Comparison of ENCODE assay signal across 23 cellular contexts in genomic region chr4:68575081-68575480, GRCh38. TPM values are rescaled to one million over a fixed set of nuclear protein-coding genes. Genes with fewer than 3 reads are reported as not detected.
"Had no signal": no experiment of that assay in that cellular context is flagged by ENCODE, and none has a peak within 500 bp of the region (broad histone marks: within the 10 kb centered on the region; RNA-seq: fewer than 3 reads in every experiment).

No MANE protein-coding gene starts in this region.

- H3K9me3 Mint-ChIP-seq: neural crest cell; stimulated activated naive CD8-positive, alpha-beta T cell treated with anti-CD3 and anti-CD28 coated beads, Interleukin-15, Interleukin-2, amounts not matched to agents 100 ng/mL and 50 ng/mL, for 24 hours had no signal

- H3K36me3 Mint-ChIP-seq: natural killer cell had no signal

- H3K4me3 ChIP-seq: heart right ventricle, mucosa of descending colon, ovary, right atrium auricular region, tibial artery, upper lobe of right lung, vagina had no signal

- H3K4me3 Mint-ChIP-seq: natural killer cell; neural crest cell; stimulated activated naive CD8-positive, alpha-beta T cell treated with anti-CD3 and anti-CD28 coated beads, Interleukin-15, Interleukin-2, amounts not matched to agents 100 ng/mL and 50 ng/mL, for 24 hours had no signal

- ATAC-seq: esophagus mucosa, heart right ventricle, left lobe of liver, mucosa of descending colon, natural killer cell, upper lobe of right lung had no signal

- H3K27ac Mint-ChIP-seq: natural killer cell; stimulated activated naive CD8-positive, alpha-beta T cell treated with anti-CD3 and anti-CD28 coated beads, Interleukin-15, Interleukin-2, amounts not matched to agents 100 ng/mL and 50 ng/mL, for 24 hours had no signal

- H3K4me1 Mint-ChIP-seq: natural killer cell, neural crest cell had no signal

- DNase-seq: effector memory CD4-positive, alpha-beta T cell; heart right ventricle; islet precursor cell; mammary epithelial cell; mucosa of descending colon; natural killer cell; nucleus accumbens; ovary; small intestine; stimulated activated CD4-positive, alpha-beta T cell treated with anti-CD3 and anti-CD28 coated beads, Interleukin-12 subunit alpha, Interleukin-12 subunit beta, amount 100 ng/mL, for 4 hours; tibial artery; upper lobe of right lung had no signal

- H3K27me3 Mint-ChIP-seq: stimulated activated naive CD8-positive, alpha-beta T cell treated with anti-CD3 and anti-CD28 coated beads, Interleukin-15, Interleukin-2, amounts not matched to agents 100 ng/mL and 50 ng/mL, for 24 hours had no signal

RNA-seq across cellular contexts. Expression of gene UGT2B17, which starts 1.0 kb away (rescaled TPM):
- total RNA-seq: fibroblast of lung, frontal cortex, lower leg skin, mammary epithelial cell, neural crest cell, posterior vena cava, right atrium auricular region, temporal lobe, upper lobe of right lung, vagina had no signal
- polyA plus RNA-seq: fibroblast of lung, heart right ventricle, mammary epithelial cell, ovary had no signal
